11 cellular contexts compared by ENCODE assay signal in the genomic region with DNA sequence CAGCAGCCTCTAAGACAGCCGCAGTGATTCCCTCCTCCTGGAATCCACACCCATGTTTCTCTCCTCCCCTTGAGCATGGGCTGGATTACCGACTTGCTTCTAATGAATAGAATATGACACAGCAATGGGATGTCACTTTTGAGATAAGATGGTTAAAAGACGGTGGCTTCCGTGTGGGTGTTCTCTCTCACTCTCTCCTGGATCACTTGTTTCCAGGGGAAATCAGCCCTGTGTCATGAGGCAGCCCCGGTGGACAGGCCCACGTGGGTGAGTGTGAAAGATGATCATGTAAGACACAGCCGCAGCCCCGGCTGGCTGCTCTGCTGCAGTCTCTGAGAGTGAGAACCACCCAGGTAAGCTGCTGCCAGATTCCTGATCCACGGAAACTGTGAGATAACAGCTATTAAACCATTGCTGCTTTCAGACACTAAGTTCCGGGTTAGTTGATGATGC. TPM values are rescaled to one million over a fixed set of nuclear protein-coding genes. Genes with fewer than 3 reads are reported as not detected.
DNase-seq lines count a peak whose midpoint lies in the region; ATAC-seq, FAIRE-seq and TF ChIP-seq lines count a peak whose summit lies in the region.
"Had no signal": no experiment of that assay in that cellular context is flagged by ENCODE, and none has a peak within 500 bp of the region (broad histone marks: within the 10 kb centered on the region; RNA-seq: fewer than 3 reads in every experiment).

No MANE protein-coding gene starts in this region.

- no peak for ATAC-seq in HG02852 (IDR thresholded peaks at IDR 0.05; ENCODE audit: unreplicated experiment)

- no peaks in the 10 kb centered on the region for H3K9me3 Mint-ChIP-seq in mesothelial cell of epicardium

- peak; percentile 27 for FAIRE-seq in H54 (lab: Jason Lieb, UNC)
- FAIRE-seq: endometrium had no signal

- DNase-seq in AG08395 (ENCODE audit: low spot score), result peak; percentile 4
- no peak for DNase-seq in H54 (ENCODE audit: insufficient read length, low spot score)
- DNase-seq in astrocyte of the hippocampus (ENCODE audit: low read depth, low spot score), result peak; percentile 2
- peak; percentile 55 for DNase-seq in mesenteric fat pad (ENCODE audit: low spot score)
- no peak for DNase-seq in LoVo (ENCODE audit: low spot score)
- DNase-seq in mesothelial cell of epicardium (ENCODE audit: low spot score in 2 of 2, unreplicated experiment in 2 of 2), result no peak
- no peak for DNase-seq in NCI-H1694 treated with DMSO at 0.1 percent for 48 hours (lab: John Stamatoyannopoulos, UW)
- DNase-seq: NCI-H748 treated with DMSO at 0.1 percent for 48 hours, T-helper 1 cell had no signal

- no peaks in the 10 kb centered on the region for H3K36me3 Mint-ChIP-seq in mesothelial cell of epicardium

- H3K27me3 Mint-ChIP-seq in mesothelial cell of epicardium (ENCODE audit: low read depth), result peaks cover 2% of the 10 kb centered on the region

- TF ChIP-seq POLR2A in H54 (IDR thresholded peaks at IDR 0.05; ENCODE audit: low read depth, low read length), result no peak

- peaks cover 3% of the 10 kb centered on the region for H3K4me1 Mint-ChIP-seq in mesothelial cell of epicardium

- no peak for TF ChIP-seq CTCF in mesothelial cell of epicardium (IDR thresholded peaks at IDR 0.05; ENCODE audit: unreplicated experiment)

- H3K4me3 Mint-ChIP-seq in mesothelial cell of epicardium, result no peak overlapping the region

- H3K27ac Mint-ChIP-seq in mesothelial cell of epicardium, result no peak overlapping the region

RNA-seq across cellular contexts. Expression of a gene that starts 10.7 kb away (rescaled TPM):
- total RNA-seq in mesenteric fat pad, result 18.7 TPM
- 25.2 to 26.6 TPM (median 26.1 TPM) in 3 replicates for total RNA-seq in mesothelial cell of epicardium

RNA-seq across cellular contexts. Expression of a gene that starts 11.1 kb away (rescaled TPM):
- 24.1 TPM for total RNA-seq in mesenteric fat pad
- 13.7 to 17.4 TPM (median 14.7 TPM) in 3 replicates for total RNA-seq in mesothelial cell of epicardium

RNA-seq across cellular contexts. Expression of a gene that starts 32.9 kb away (rescaled TPM):
- total RNA-seq in mesenteric fat pad (7.4 TPM), mesothelial cell of epicardium (5.0 to 5.6 TPM (median 5.3 TPM) in 3 replicates)

RNA-seq across cellular contexts. Expression of a gene that starts 33.1 kb away (rescaled TPM):
- total RNA-seq in mesenteric fat pad (12.9 TPM), mesothelial cell of epicardium (13.1 to 13.9 TPM (median 13.8 TPM) in 3 replicates)

RNA-seq across cellular contexts. Expression of a gene that starts 58.2 kb away (rescaled TPM):
- 267 TPM for total RNA-seq in mesenteric fat pad
- 23.2 to 30.5 TPM (median 27.5 TPM) in 3 replicates for total RNA-seq in mesothelial cell of epicardium

Comparison
In these comparisons a context has a peak if more than half of its experiments do, and no peak if none do; other contexts are left out.
1. DNase-seq: peak in AG08395 (single experiment), astrocyte of the hippocampus (single experiment) and mesenteric fat pad (single experiment); none in H54 (single experiment), LoVo (single experiment), mesothelial cell of epicardium (0 of 2) and NCI-H1694 treated with DMSO at 0.1 percent for 48 hours (single experiment).